Comparison of ENCODE assay signal across 25 cellular contexts in genomic region chr4:28451346-28451745, GRCh38.
DNase-seq lines count a peak whose midpoint lies in the region; ATAC-seq and TF ChIP-seq lines count a peak whose summit lies in the region.
"Had no signal": no experiment of that assay in that cellular context is flagged by ENCODE, and none has a peak within 500 bp of the region (broad histone marks: within the 10 kb centered on the region; RNA-seq: fewer than 3 reads in every experiment).

No MANE protein-coding gene starts in this region.

- no peaks in the 10 kb centered on the region for H3K4me1 Mint-ChIP-seq in activated CD8-positive, alpha-beta T cell treated with anti-CD3 and anti-CD28 coated beads for 36 hours (ENCODE audit: low read depth)
- H3K4me1 Mint-ChIP-seq in CD8-positive, alpha-beta memory T cell, result no peaks in the 10 kb centered on the region
- H3K4me1 Mint-ChIP-seq: CD14-positive monocyte; CD4-positive, alpha-beta memory T cell; CD4-positive, CD25-positive, alpha-beta regulatory T cell had no signal

- no peaks in the 10 kb centered on the region for H3K9me2 ChIP-seq in GM23248 (ENCODE audit: insufficient read depth)

- no peak overlapping the region for H3K27ac ChIP-seq in GM23248
- H3K27ac ChIP-seq in WERI-Rb-1, result peak overlapping the region; percentile 44
- no peak overlapping the region for H3K27ac ChIP-seq in CD8-positive, alpha-beta memory T cell (ENCODE audit: low read depth, low read length)
- H3K27ac ChIP-seq in mammary epithelial cell (ENCODE audit: insufficient read depth, low read depth, low read length), result no peak overlapping the region
- H3K27ac ChIP-seq: BLaER1 had no signal

- H4K20me1 ChIP-seq in GM23248 (ENCODE audit: insufficient read depth) (no peaks in the 10 kb centered on the region), mammary epithelial cell (ENCODE audit: insufficient read depth, low read length) (no peaks in the 10 kb centered on the region)
- H4K20me1 ChIP-seq: BLaER1 had no signal

- H3K4me1 ChIP-seq in GM23248 (ENCODE audit: insufficient read depth) (no peaks in the 10 kb centered on the region), mammary epithelial cell (ENCODE audit: insufficient read depth, low read length) (no peaks in the 10 kb centered on the region)
- H3K4me1 ChIP-seq in CD8-positive, alpha-beta memory T cell (ENCODE audit: insufficient read depth, low read length), result no peaks in the 10 kb centered on the region
- H3K4me1 ChIP-seq: Caco-2 had no signal

- H3K36me3 Mint-ChIP-seq in activated CD8-positive, alpha-beta T cell treated with anti-CD3 and anti-CD28 coated beads for 36 hours (ENCODE audit: low read depth), result no peaks in the 10 kb centered on the region
- H3K36me3 Mint-ChIP-seq in CD8-positive, alpha-beta memory T cell, result no peaks in the 10 kb centered on the region
- H3K36me3 Mint-ChIP-seq: CD14-positive monocyte; CD4-positive, alpha-beta memory T cell; CD4-positive, CD25-positive, alpha-beta regulatory T cell had no signal

- no peaks in the 10 kb centered on the region for H3K79me2 ChIP-seq in GM23248 (ENCODE audit: insufficient read depth)
- H3K79me2 ChIP-seq in mammary epithelial cell (ENCODE audit: insufficient read depth, low read length), result no peaks in the 10 kb centered on the region

- H3K27me3 ChIP-seq in GM23248 (replicated peaks; ENCODE audit: insufficient read depth) (no peaks in the 10 kb centered on the region), WERI-Rb-1 (ENCODE audit: insufficient read depth, low read depth, severe bottlenecking) (no peaks in the 10 kb centered on the region), mammary epithelial cell (ENCODE audit: insufficient read depth, low read length) (no peaks in the 10 kb centered on the region)
- no peaks in the 10 kb centered on the region for H3K27me3 ChIP-seq in CD8-positive, alpha-beta memory T cell (ENCODE audit: insufficient read depth, low read length, poor library complexity, severe bottlenecking)
- H3K27me3 ChIP-seq: BE2C, BLaER1 had no signal

- intact Hi-C loops in activated CD8-positive, alpha-beta T cell treated with anti-CD3 and anti-CD28 coated beads for 36 hours (cut with micrococcal nuclease), result no loop called here
- intact Hi-C loops in mammary epithelial cell (cut with micrococcal nuclease), result no loop called here

- CTCF ChIA-PET in activated CD8-positive, alpha-beta T cell treated with anti-CD3 and anti-CD28 coated beads for 36 hours (lab: Charles Lee), result no interaction called here
- CTCF ChIA-PET in CD8-positive, alpha-beta memory T cell (lab: Charles Lee), result no interaction called here
- CTCF ChIA-PET in mammary epithelial cell (lab: Charles Lee; ENCODE audit: low non-redundant PET), result no interaction called here

- 40 to 42% methylated on average over 2 of the region's 2 CpGs for WGBS in GM23248 (ENCODE audit: low coverage in 1 of 2, low lambda C conversion rate in 2 of 2, missing lambda C conversion rate in 2 of 2), 2 experiments
- 82% methylated on average over 2 of the region's 2 CpGs for WGBS in mammary epithelial cell (ENCODE audit: low coverage, missing lambda C conversion rate)

- TF ChIP-seq CTCF in WERI-Rb-1 (IDR thresholded peaks at IDR 0.05; ENCODE audit: low read depth, low read length) (no peak), mammary epithelial cell (conservative IDR thresholded peaks at IDR 0.05 in 1 of 2, IDR thresholded peaks at IDR 0.05 in 1 of 2; ENCODE audit: extremely low read depth in 1 of 2, insufficient read depth in 1 of 2, low read depth in 1 of 2, low read length in 2 of 2) (no peak)
- no peak for TF ChIP-seq CTCF in activated CD8-positive, alpha-beta T cell treated with anti-CD3 and anti-CD28 coated beads for 36 hours (IDR thresholded peaks at IDR 0.05)

- POLR2A ChIA-PET in activated CD8-positive, alpha-beta T cell treated with anti-CD3 and anti-CD28 coated beads for 36 hours (lab: Charles Lee), result no interaction called here
- POLR2A ChIA-PET in CD8-positive, alpha-beta memory T cell (lab: Charles Lee), result no interaction called here

- H3K27me3 Mint-ChIP-seq in activated CD8-positive, alpha-beta T cell treated with anti-CD3 and anti-CD28 coated beads for 36 hours, result no peaks in the 10 kb centered on the region
- no peaks in the 10 kb centered on the region for H3K27me3 Mint-ChIP-seq in CD8-positive, alpha-beta memory T cell
- H3K27me3 Mint-ChIP-seq: CD4-positive, alpha-beta memory T cell; CD4-positive, CD25-positive, alpha-beta regulatory T cell had no signal

- dilution Hi-C loops in mammary epithelial cell (cut with HindIII; ENCODE audit: low sequenced_read_pairs), result no loop called here

- H3K9ac ChIP-seq in GM23248 (no peak overlapping the region), mammary epithelial cell (ENCODE audit: insufficient read depth, low read length) (no peak overlapping the region)
- H3K9ac ChIP-seq: BLaER1 had no signal

- H3K9me3 ChIP-seq in GM23248 (ENCODE audit: low read depth), result no peaks in the 10 kb centered on the region
- H3K9me3 ChIP-seq in WERI-Rb-1 (ENCODE audit: severe bottlenecking), result no peaks in the 10 kb centered on the region
- no peaks in the 10 kb centered on the region for H3K9me3 ChIP-seq in CD8-positive, alpha-beta memory T cell (ENCODE audit: low read length)
- H3K9me3 ChIP-seq in mammary epithelial cell (replicated peaks; ENCODE audit: insufficient read depth, low read length), result no peaks in the 10 kb centered on the region
- H3K9me3 ChIP-seq: BE2C, BLaER1, Caco-2 had no signal

- H3K36me3 ChIP-seq in GM23248 (ENCODE audit: low read depth), result no peaks in the 10 kb centered on the region
- H3K36me3 ChIP-seq in WERI-Rb-1, result no peaks in the 10 kb centered on the region
- no peaks in the 10 kb centered on the region for H3K36me3 ChIP-seq in CD8-positive, alpha-beta memory T cell (ENCODE audit: insufficient read depth, low read length)
- no peaks in the 10 kb centered on the region for H3K36me3 ChIP-seq in mammary epithelial cell (ENCODE audit: insufficient read depth, low read length)
- H3K36me3 ChIP-seq: BE2C, BLaER1 had no signal

- no peak overlapping the region for H3K4me3 Mint-ChIP-seq in activated CD8-positive, alpha-beta T cell treated with anti-CD3 and anti-CD28 coated beads for 36 hours
- H3K4me3 Mint-ChIP-seq in CD8-positive, alpha-beta memory T cell, result no peak overlapping the region
- H3K4me3 Mint-ChIP-seq: CD14-positive monocyte; CD4-positive, alpha-beta memory T cell; CD4-positive, CD25-positive, alpha-beta regulatory T cell had no signal

- DNase-seq in GM23248, result no peak
- peak; percentile 90 for DNase-seq in NCI-H82 treated with DMSO at 0.1 percent for 48 hours (lab: John Stamatoyannopoulos, UW; ENCODE audit: unreplicated experiment)
- DNase-seq in WERI-Rb-1, result peak; percentile 22
- no peak for DNase-seq in activated naive CD4-positive, alpha-beta T cell (lab: John Stamatoyannopoulos, UW)
- no peak for DNase-seq in activated CD8-positive, alpha-beta T cell treated with anti-CD3 and anti-CD28 coated beads for 36 hours
- DNase-seq in CD8-positive, alpha-beta memory T cell, result no peak
- no peak for DNase-seq in mammary epithelial cell
- DNase-seq: 8988T; ACHN; BE2C; C1 segment of cervical spinal cord; Caco-2; Calu3; CD4-positive, alpha-beta memory T cell; CD4-positive, CD25-positive, alpha-beta regulatory T cell; DMS 273 treated with DMSO at 0.1 percent for 48 hours; DMS153; DMS53; DMS79; DND-41; EL; GDM1 had no signal

- in situ Hi-C loops in GM23248 (cut with MboI) (no loop called here), mammary epithelial cell (cut with MboI; ENCODE audit: low sequenced_read_pairs in 2 of 2) (no loop called here)

- H3K4me3 ChIP-seq in GM23248 (no peak overlapping the region), WERI-Rb-1 (ENCODE audit: low read depth, low read length) (no peak overlapping the region), mammary epithelial cell (replicated peaks in 1 of 3; ENCODE audit: insufficient read depth in 1 of 3, low read depth in 2 of 3, low read length in 3 of 3) (no peak overlapping the region)
- H3K4me3 ChIP-seq in CD8-positive, alpha-beta memory T cell (ENCODE audit: low read length), result no peak overlapping the region
- H3K4me3 ChIP-seq: BLaER1, GM12878 had no signal

- H2AFZ ChIP-seq in GM23248 (peak overlapping the region; percentile 18; the same call in 1 of the 2 replicates), mammary epithelial cell (ENCODE audit: low read depth, low read length) (no peak overlapping the region)

- no peaks in the 10 kb centered on the region for H3F3A ChIP-seq in GM23248 (ENCODE audit: insufficient read depth)

- no peak overlapping the region for H3K27ac Mint-ChIP-seq in activated CD8-positive, alpha-beta T cell treated with anti-CD3 and anti-CD28 coated beads for 36 hours
- H3K27ac Mint-ChIP-seq in CD8-positive, alpha-beta memory T cell, result no peak overlapping the region
- H3K27ac Mint-ChIP-seq: CD14-positive monocyte; CD4-positive, alpha-beta memory T cell; CD4-positive, CD25-positive, alpha-beta regulatory T cell had no signal

- no TSS peak for BruUV-seq in mammary epithelial cell (replicated peaks; lab: Mats Ljungman, UMichigan)

- no peak for ATAC-seq in activated CD8-positive, alpha-beta T cell treated with anti-CD3 and anti-CD28 coated beads for 36 hours
- ATAC-seq: GM12878 had no signal

- H3K9me3 Mint-ChIP-seq in activated CD8-positive, alpha-beta T cell treated with anti-CD3 and anti-CD28 coated beads for 36 hours, result peaks cover 17% of the 10 kb centered on the region
- peaks cover 4 to 28% (median 19%) of the 10 kb centered on the region in 5 donors for H3K9me3 Mint-ChIP-seq in CD8-positive, alpha-beta memory T cell

- H3K4me2 ChIP-seq in GM23248 (ENCODE audit: unreplicated experiment) (no peak overlapping the region), mammary epithelial cell (ENCODE audit: insufficient read depth, low read depth, low read length) (no peak overlapping the region)
- H3K4me2 ChIP-seq: BLaER1 had no signal

Comparison
In these comparisons a context has a peak if more than half of its experiments do, and no peak if none do; other contexts are left out.
1. DNase-seq: peak in NCI-H82 treated with DMSO at 0.1 percent for 48 hours (single experiment) and WERI-Rb-1 (single experiment); none in GM23248 (single experiment), activated naive CD4-positive, alpha-beta T cell (0 of 4), activated CD8-positive, alpha-beta T cell treated with anti-CD3 and anti-CD28 coated beads for 36 hours (single experiment), CD8-positive, alpha-beta memory T cell (0 of 5) and mammary epithelial cell (single experiment).